In the genomic region with DNA sequence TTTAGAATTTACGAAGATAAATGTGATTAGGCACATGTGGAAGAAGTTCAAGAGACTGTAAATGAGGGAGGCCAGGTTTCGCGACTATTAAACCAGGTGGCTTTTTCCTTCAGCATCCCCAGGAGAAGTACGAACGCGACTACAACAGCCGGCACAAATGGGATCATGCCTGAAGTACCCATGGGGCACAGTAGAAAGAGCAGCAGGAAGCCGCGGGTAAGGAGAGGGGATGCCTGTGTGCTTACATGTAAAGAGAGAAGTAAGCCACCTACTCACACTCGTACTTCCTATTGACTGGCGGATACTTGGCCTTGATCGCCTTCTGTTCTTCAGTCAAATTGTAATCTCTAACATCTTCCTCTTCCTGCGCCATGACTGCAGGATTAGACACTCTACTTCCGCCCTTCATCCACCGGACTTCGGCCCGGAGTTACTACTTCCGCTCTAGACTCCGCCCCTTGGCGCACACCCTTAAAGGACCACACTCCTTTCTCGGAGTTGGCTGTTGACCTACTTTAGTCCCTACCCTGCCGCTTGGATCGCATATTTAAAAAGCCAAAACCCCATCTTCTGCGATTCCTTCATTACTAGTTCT, we compare ENCODE assay signal across 7 cellular contexts. TPM values are rescaled to one million over a fixed set of nuclear protein-coding genes. Genes with fewer than 3 reads are reported as not detected.
DNase-seq lines count a peak whose midpoint lies in the region; ATAC-seq, FAIRE-seq and TF ChIP-seq lines count a peak whose summit lies in the region.

A gene (minus strand): TSS at position 394 of the 595 bp plus-strand sequence. CDS start 21 bp downstream, at position 373.

- 1% methylated on average over 24 of the region's 24 CpGs for WGBS in GM12878 (ENCODE audit: insufficient coverage, insufficient replicate concordance, low lambda C conversion rate, missing lambda C conversion rate)

- RAD21 ChIA-PET in GM12878 (lab: Charles Lee; ENCODE audit: unreplicated experiment) = interaction anchor here (0.9 to 1.2 kb wide), 2 partner anchors 31 to 130 kb away, joined by 3 to 8 read pairs; no protein-coding TSS in a partner anchor

- BruUV-seq in GM12878 (replicated peaks; lab: Mats Ljungman, UMichigan) = TSS peak; percentile 96

- no peak for TF ChIP-seq CTCF in GM12878 (IDR thresholded peaks at IDR 0.05 in 2 of 3, conservative IDR thresholded peaks at IDR 0.05 in 1 of 3; ENCODE audit: control insufficient read depth in 2 of 3, extremely low read depth in 1 of 3, insufficient read depth in 1 of 3, low read depth in 3 of 3, low read length in 3 of 3)
- TF ChIP-seq CTCF in retinal pigment epithelial cell (conservative IDR thresholded peaks at IDR 0.05; ENCODE audit: low read depth, low read length) = no peak

- TF ChIP-seq POLR2A in GM12878 (IDR thresholded peaks at IDR 0.05; ENCODE audit: low read depth, low read length) = peak; percentile 89

- TF ChIP-seq EP300 in GM12878 (IDR thresholded peaks at IDR 0.05; ENCODE audit: borderline replicate concordance in 1 of 2, control insufficient read depth in 1 of 2, low read depth in 2 of 2, low read length in 2 of 2) = no peak

- in situ Hi-C loops in GM12878 (cut with MboI) = no loop called here

- no peaks in the 10 kb centered on the region for H3K27me3 ChIP-seq in GM12878 (replicated peaks in 1 of 2; ENCODE audit: control insufficient read depth in 2 of 2, insufficient read depth in 2 of 2, low read length in 1 of 2)

- H3K27ac ChIP-seq in GM12878 (ENCODE audit: control insufficient read depth, insufficient read depth) = peak within 1 kb of the TSS; percentile 100

- peaks cover 89% of the 10 kb centered on the region for H3K79me2 ChIP-seq in GM12878 (ENCODE audit: control insufficient read depth, insufficient read depth, low read length)

- H3K4me2 ChIP-seq in GM12878 (ENCODE audit: control insufficient read depth, insufficient read depth) = peak within 1 kb of the TSS; percentile 95

- intact Hi-C loops in GM12878 (cut with micrococcal nuclease; ENCODE audit: unreplicated experiment) = loop anchor here (2.0 to 5.0 kb wide), 3 partner anchors 21 to 128 kb away; a partner anchor contains a TSS

- peak; percentile 90 for FAIRE-seq in GM12878 (lab: Jason Lieb, UNC)

- H2AFZ ChIP-seq in GM12878 (ENCODE audit: control insufficient read depth, low read depth, low read length) = peak within 1 kb of the TSS; percentile 97

- SMC1A ChIA-PET in GM12878 (lab: Charles Lee; ENCODE audit: uncharacterized antibody, unreplicated experiment) = interaction anchor here (1.0 to 1.7 kb wide), 4 partner anchors 23 to 402 kb away, joined by 3 to 9 read pairs (median 5); no protein-coding TSS in a partner anchor

- H3K9me3 ChIP-seq in GM12878 (replicated peaks; ENCODE audit: control insufficient read depth, insufficient read depth, low read length) = no peaks in the 10 kb centered on the region

- peak within 1 kb of the TSS; percentile 89 for H3K4me3 ChIP-seq in GM12878
- H3K4me3 ChIP-seq in retinal pigment epithelial cell (ENCODE audit: low read length) = peak within 1 kb of the TSS; percentile 77

- H3K36me3 ChIP-seq in GM12878 (ENCODE audit: control insufficient read depth in 2 of 2, insufficient read depth in 2 of 2, low read length in 1 of 2) = peaks cover 0 to 11% of the 10 kb centered on the region in 2 experiments; a peak in 3 of 4 replicates

- POLR2A ChIA-PET in GM12878 (lab: Charles Lee) = interaction anchor here (0.6 to 2.0 kb wide), 8 partner anchors 11 to 407 kb away, joined by 3 to 8 read pairs (median 5); a partner anchor contains a TSS

- peak within 1 kb of the TSS; percentile 100 for H3K9ac ChIP-seq in GM12878 (ENCODE audit: control insufficient read depth, insufficient read depth, low read length)

- ATAC-seq in GM18502 (IDR thresholded peaks at IDR 0.05; ENCODE audit: poor library complexity, unreplicated experiment) (peak; percentile 70), HG02970 (IDR thresholded peaks at IDR 0.05; ENCODE audit: low FRiP score, unreplicated experiment) (peak; percentile 61), GM12878 (peak; percentile 81)

- peak; percentile 97 for DNase-seq in NCI-H2081 (lab: John Stamatoyannopoulos, UW)
- peak; percentile 74 for DNase-seq in T1000 (lab: John Stamatoyannopoulos, UW)
- peak; percentile 88 for DNase-seq in GM12878 (ENCODE audit: low read depth, low spot score)
- peak; percentile 15 to 94 (median 78) for DNase-seq in hypothalamus (lab: John Stamatoyannopoulos, UW)
- peak; percentile 72 for DNase-seq in retinal pigment epithelial cell (ENCODE audit: low read depth)

- peaks cover 3% of the 10 kb centered on the region; the same call in 1 of the 2 replicates for H3K4me1 ChIP-seq in GM12878 (ENCODE audit: control insufficient read depth, insufficient read depth, low read length)

- no peak for TF ChIP-seq RAD21 in GM12878 (IDR thresholded peaks at IDR 0.05; ENCODE audit: insufficient read depth, low read depth, low read length)

- H4K20me1 ChIP-seq in GM12878 (ENCODE audit: control insufficient read depth, insufficient read depth) = no peaks in the 10 kb centered on the region

- CTCF ChIA-PET in GM12878 (lab: Yijun Ruan, JAX) = interaction anchor here (1.2 to 1.7 kb wide), 3 partner anchors 12 to 130 kb away, joined by 4 to 10 read pairs (median 10); no protein-coding TSS in a partner anchor

TF ChIP-seq in GM12878, 131 proteins besides CTCF, POLR2A, EP300 and RAD21 (continues in another document):
- TF ChIP-seq NFYA (IDR thresholded peaks at IDR 0.05; ENCODE audit: borderline replicate concordance, low read depth, low read length) (no peak), MYB (IDR thresholded peaks at IDR 0.05; ENCODE audit: borderline replicate concordance, low read depth, low read length) (no peak), PAX8 (IDR thresholded peaks at IDR 0.05) (no peak), NR2F1 (conservative IDR thresholded peaks at IDR 0.05) (no peak), HDAC2 (IDR thresholded peaks at IDR 0.05) (no peak), RBBP5 (conservative IDR thresholded peaks at IDR 0.05) (no peak), SREBF1 (IDR thresholded peaks at IDR 0.05; ENCODE audit: low read length) (no peak), SMC3 (IDR thresholded peaks at IDR 0.05; ENCODE audit: borderline replicate concordance, low read length) (no peak), SMAD1 (IDR thresholded peaks at IDR 0.05; ENCODE audit: low read depth, partially characterized antibody) (no peak)
- TF ChIP-seq, protein P1, sequence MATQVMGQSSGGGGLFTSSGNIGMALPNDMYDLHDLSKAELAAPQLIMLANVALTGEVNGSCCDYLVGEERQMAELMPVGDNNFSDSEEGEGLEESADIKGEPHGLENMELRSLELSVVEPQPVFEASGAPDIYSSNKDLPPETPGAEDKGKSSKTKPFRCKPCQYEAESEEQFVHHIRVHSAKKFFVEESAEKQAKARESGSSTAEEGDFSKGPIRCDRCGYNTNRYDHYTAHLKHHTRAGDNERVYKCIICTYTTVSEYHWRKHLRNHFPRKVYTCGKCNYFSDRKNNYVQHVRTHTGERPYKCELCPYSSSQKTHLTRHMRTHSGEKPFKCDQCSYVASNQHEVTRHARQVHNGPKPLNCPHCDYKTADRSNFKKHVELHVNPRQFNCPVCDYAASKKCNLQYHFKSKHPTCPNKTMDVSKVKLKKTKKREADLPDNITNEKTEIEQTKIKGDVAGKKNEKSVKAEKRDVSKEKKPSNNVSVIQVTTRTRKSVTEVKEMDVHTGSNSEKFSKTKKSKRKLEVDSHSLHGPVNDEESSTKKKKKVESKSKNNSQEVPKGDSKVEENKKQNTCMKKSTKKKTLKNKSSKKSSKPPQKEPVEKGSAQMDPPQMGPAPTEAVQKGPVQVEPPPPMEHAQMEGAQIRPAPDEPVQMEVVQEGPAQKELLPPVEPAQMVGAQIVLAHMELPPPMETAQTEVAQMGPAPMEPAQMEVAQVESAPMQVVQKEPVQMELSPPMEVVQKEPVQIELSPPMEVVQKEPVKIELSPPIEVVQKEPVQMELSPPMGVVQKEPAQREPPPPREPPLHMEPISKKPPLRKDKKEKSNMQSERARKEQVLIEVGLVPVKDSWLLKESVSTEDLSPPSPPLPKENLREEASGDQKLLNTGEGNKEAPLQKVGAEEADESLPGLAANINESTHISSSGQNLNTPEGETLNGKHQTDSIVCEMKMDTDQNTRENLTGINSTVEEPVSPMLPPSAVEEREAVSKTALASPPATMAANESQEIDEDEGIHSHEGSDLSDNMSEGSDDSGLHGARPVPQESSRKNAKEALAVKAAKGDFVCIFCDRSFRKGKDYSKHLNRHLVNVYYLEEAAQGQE (IDR thresholded peaks at IDR 0.05; ENCODE audit: low read depth, low read length) = no peak
- TF ChIP-seq, protein P2, sequence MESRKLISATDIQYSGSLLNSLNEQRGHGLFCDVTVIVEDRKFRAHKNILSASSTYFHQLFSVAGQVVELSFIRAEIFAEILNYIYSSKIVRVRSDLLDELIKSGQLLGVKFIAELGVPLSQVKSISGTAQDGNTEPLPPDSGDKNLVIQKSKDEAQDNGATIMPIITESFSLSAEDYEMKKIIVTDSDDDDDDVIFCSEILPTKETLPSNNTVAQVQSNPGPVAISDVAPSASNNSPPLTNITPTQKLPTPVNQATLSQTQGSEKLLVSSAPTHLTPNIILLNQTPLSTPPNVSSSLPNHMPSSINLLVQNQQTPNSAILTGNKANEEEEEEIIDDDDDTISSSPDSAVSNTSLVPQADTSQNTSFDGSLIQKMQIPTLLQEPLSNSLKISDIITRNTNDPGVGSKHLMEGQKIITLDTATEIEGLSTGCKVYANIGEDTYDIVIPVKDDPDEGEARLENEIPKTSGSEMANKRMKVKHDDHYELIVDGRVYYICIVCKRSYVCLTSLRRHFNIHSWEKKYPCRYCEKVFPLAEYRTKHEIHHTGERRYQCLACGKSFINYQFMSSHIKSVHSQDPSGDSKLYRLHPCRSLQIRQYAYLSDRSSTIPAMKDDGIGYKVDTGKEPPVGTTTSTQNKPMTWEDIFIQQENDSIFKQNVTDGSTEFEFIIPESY (IDR thresholded peaks at IDR 0.05) = no peak

RNA-seq across cellular contexts. Expression of the gene that starts here (rescaled TPM):
- 95.3 and 95.8 TPM in 2 replicates for total RNA-seq in GM12878 (2013; cell fraction: nucleolus; rRNA removed)
- 77.9 and 83.8 TPM in 2 replicates for total RNA-seq in GM12878 (2014; rRNA removed)
- 144 and 146 TPM in 2 replicates for total RNA-seq in GM12878 (2014; rRNA removed; fragmentation: Illumina TruSeq; extraction: Trizol)
- total RNA-seq in GM12878 (2021) = 77.8 and 88.9 TPM in 2 replicates
- 228 TPM for polyA plus RNA-seq in GM12878 (2011; ENCODE audit: low read depth)
- 131 and 193 TPM in 2 replicates for polyA plus RNA-seq in GM12878 (2011; rRNA removed)
- 59.4 and 71.0 TPM in 2 replicates for polyA plus RNA-seq in GM12878 (2011; cell fraction: cytosol; rRNA removed)
- polyA plus RNA-seq in GM12878 (2011; cell fraction: nucleus; rRNA removed) = 53.0 and 53.4 TPM in 2 replicates
- polyA plus RNA-seq in GM12878 (2012) = 109 and 139 TPM in 2 replicates
- polyA plus RNA-seq in GM12878 (2014; fragmentation: Illumina TruSeq; extraction: Trizol) = 133 and 180 TPM in 2 replicates
- 100 to 1,000 TPM; 294 to 350 TPM for polyA plus RNA-seq in GM12878 (2014; fragmentation: Nextera tagmentation; extraction: Ambion mirVana)
- polyA plus RNA-seq in GM12878 (2014; rRNA removed) = 123 and 150 TPM in 2 replicates
- 100 to 1,000 TPM; 137 to 140 TPM for polyA plus RNA-seq in GM12878 (2016; fragmentation: Nextera tagmentation; extraction: Ambion mirVana)
- polyA minus RNA-seq in GM12878 (2011; rRNA and poly(A)+ RNA removed) = 21.7 and 34.6 TPM in 2 replicates
- 12.8 and 13.6 TPM in 2 replicates for polyA minus RNA-seq in GM12878 (2011; cell fraction: cytosol; rRNA and poly(A)+ RNA removed)
- 10.4 and 16.4 TPM in 2 replicates for polyA minus RNA-seq in GM12878 (2011; cell fraction: nucleus; rRNA and poly(A)+ RNA removed)

Comparison
In these comparisons a context has a peak if more than half of its experiments do, and no peak if none do; other contexts are left out.
1. Peak in every context shown above with its lines: DNase-seq, ATAC-seq, H3K4me3 ChIP-seq and H3K27ac ChIP-seq.